9 cellular contexts compared by ENCODE assay signal in genomic region chr10:59708816-59709471, GRCh38. TPM values are rescaled to one million over a fixed set of nuclear protein-coding genes. Genes with fewer than 3 reads are reported as not detected.
A peak's percentile ranks its signal among the peaks of the same experiment; 100 is the strongest.
DNase-seq lines count a peak whose midpoint lies in the region; ATAC-seq and TF ChIP-seq lines count a peak whose summit lies in the region.
"Had no signal": no experiment of that assay in that cellular context is flagged by ENCODE, and none has a peak within 500 bp of the region (broad histone marks: within the 10 kb centered on the region; RNA-seq: fewer than 3 reads in every experiment).

No MANE protein-coding gene starts in this region.

- ATAC-seq in GM21576 (IDR thresholded peaks at IDR 0.05; ENCODE audit: unreplicated experiment) (peak; percentile 31), memory B cell (ENCODE audit: low read depth) (peak; percentile 26)

- H2AFZ ChIP-seq in OCI-LY1 (ENCODE audit: low read length), result no peak overlapping the region

- intact Hi-C loops in Caco-2 (cut with micrococcal nuclease; ENCODE audit: unreplicated experiment) (loop anchor here (2.0 to 5.0 kb wide), 2 partner anchors 82 to 100 kb away; no protein-coding TSS in a partner anchor), vagina (cut with DNase I) (no loop called here)
- intact Hi-C loops in dendritic cell treated with granulocyte-macrophage colony-stimulating factor and Interleukin-4, amounts not matched to agents 40 ng/mL and 50 ng/mL, for 4 days (cut with micrococcal nuclease), result no loop called here

- POLR2A ChIA-PET in Caco-2 (lab: Charles Lee), result interaction anchor here (0.6 kb wide), 1 partner anchor 16 kb away, joined by 3 read pairs; no protein-coding TSS in a partner anchor

- 0 out of 2 replicates have a peak overlapping the region, but pooled peaks have one; percentile 0 for H3K4me2 ChIP-seq in OCI-LY1 (ENCODE audit: low read length)

- no peaks in the 10 kb centered on the region for H3K9me3 Mint-ChIP-seq in Caco-2 (ENCODE audit: unreplicated experiment)
- no peaks in the 10 kb centered on the region for H3K9me3 Mint-ChIP-seq in dendritic cell treated with granulocyte-macrophage colony-stimulating factor and Interleukin-4, amounts not matched to agents 40 ng/mL and 50 ng/mL, for 4 days
- H3K9me3 Mint-ChIP-seq in memory B cell, result no peaks in the 10 kb centered on the region

- H3K79me2 ChIP-seq in OCI-LY1 (ENCODE audit: insufficient read depth, low read length), result no peaks in the 10 kb centered on the region

- peak overlapping the region; percentile 79 for H3K4me3 Mint-ChIP-seq in Caco-2 (ENCODE audit: unreplicated experiment)
- H3K4me3 Mint-ChIP-seq in dendritic cell treated with granulocyte-macrophage colony-stimulating factor and Interleukin-4, amounts not matched to agents 40 ng/mL and 50 ng/mL, for 4 days, result peak overlapping the region; percentile 70
- H3K4me3 Mint-ChIP-seq in memory B cell, result peak overlapping the region; percentile 57

- no peak overlapping the region for H3K27ac ChIP-seq in OCI-LY1 (ENCODE audit: low read depth, low read length, poor library complexity, severe bottlenecking)
- H3K27ac ChIP-seq in vagina, result peak overlapping the region; percentile 88

- H3K27ac Mint-ChIP-seq in Caco-2 (ENCODE audit: unreplicated experiment) (no peak overlapping the region), memory B cell (no peak overlapping the region)
- H3K27ac Mint-ChIP-seq in dendritic cell treated with granulocyte-macrophage colony-stimulating factor and Interleukin-4, amounts not matched to agents 40 ng/mL and 50 ng/mL, for 4 days, result no peak overlapping the region

- H3K27me3 ChIP-seq in Caco-2 (replicated peaks; ENCODE audit: control insufficient read depth, insufficient read depth, low read length), result peaks cover 5% of the 10 kb centered on the region
- no peaks in the 10 kb centered on the region for H3K27me3 ChIP-seq in OCI-LY1 (ENCODE audit: insufficient read depth, low read length)
- no peaks in the 10 kb centered on the region for H3K27me3 ChIP-seq in vagina

- no peak overlapping the region for H3K9ac ChIP-seq in OCI-LY1 (ENCODE audit: low read length)

- peak overlapping the region; percentile 58 for H3K4me3 ChIP-seq in Caco-2 (ENCODE audit: low read depth, low read length)
- H3K4me3 ChIP-seq in OCI-LY1 (ENCODE audit: low read depth, low read length, poor library complexity, severe bottlenecking), result no peak overlapping the region
- H3K4me3 ChIP-seq in vagina, result peak overlapping the region; percentile 59 to 68

- H3K27me3 Mint-ChIP-seq in Caco-2 (ENCODE audit: insufficient read depth, unreplicated experiment), result peaks cover 36% of the 10 kb centered on the region
- peaks cover 48% of the 10 kb centered on the region for H3K27me3 Mint-ChIP-seq in dendritic cell treated with granulocyte-macrophage colony-stimulating factor and Interleukin-4, amounts not matched to agents 40 ng/mL and 50 ng/mL, for 4 days
- H3K27me3 Mint-ChIP-seq in memory B cell, result peaks cover 18% of the 10 kb centered on the region

- H3K36me3 Mint-ChIP-seq in Caco-2 (ENCODE audit: insufficient read depth, unreplicated experiment) (no peaks in the 10 kb centered on the region), memory B cell (peaks cover 2% of the 10 kb centered on the region)
- H3K36me3 Mint-ChIP-seq in dendritic cell treated with granulocyte-macrophage colony-stimulating factor and Interleukin-4, amounts not matched to agents 40 ng/mL and 50 ng/mL, for 4 days (ENCODE audit: low read depth), result no peaks in the 10 kb centered on the region

- TF ChIP-seq CTCF in Caco-2 (IDR thresholded peaks at IDR 0.05; ENCODE audit: insufficient read depth in 1 of 2, low read depth in 1 of 2, low read length in 1 of 2, severe bottlenecking in 1 of 2, unreplicated experiment in 1 of 2), result no peak
- TF ChIP-seq CTCF in OCI-LY1 (IDR thresholded peaks at IDR 0.05; ENCODE audit: low read length), result no peak
- no peak for TF ChIP-seq CTCF in vagina (IDR thresholded peaks at IDR 0.05)

- BruUV-seq in Caco-2 (replicated peaks; lab: Mats Ljungman, UMichigan), result no TSS peak

- no peak for TF ChIP-seq POLR2A in vagina (IDR thresholded peaks at IDR 0.05)

- no peaks in the 10 kb centered on the region for H3K36me3 ChIP-seq in Caco-2 (ENCODE audit: control insufficient read depth, insufficient read depth, low read length)
- no peaks in the 10 kb centered on the region for H3K36me3 ChIP-seq in OCI-LY1 (ENCODE audit: insufficient read depth, low read length)
- H3K36me3 ChIP-seq in vagina, result no peaks in the 10 kb centered on the region

- H3K4me1 Mint-ChIP-seq in Caco-2 (ENCODE audit: low read depth, unreplicated experiment) (no peaks in the 10 kb centered on the region), memory B cell (peaks cover 2% of the 10 kb centered on the region)
- H3K4me1 Mint-ChIP-seq in dendritic cell treated with granulocyte-macrophage colony-stimulating factor and Interleukin-4, amounts not matched to agents 40 ng/mL and 50 ng/mL, for 4 days (ENCODE audit: low read depth), result peaks cover 15% of the 10 kb centered on the region

- CTCF ChIA-PET in Caco-2 (lab: Charles Lee), result interaction anchor here (0.7 to 1.2 kb wide), 4 partner anchors 80 to 198 kb away, joined by 3 to 5 read pairs (median 4); partner anchors contain the start of gene CCDC6

- H3K4me1 ChIP-seq in Caco-2 (no peaks in the 10 kb centered on the region), OCI-LY1 (ENCODE audit: insufficient read depth, low read length, severe bottlenecking) (no peaks in the 10 kb centered on the region), vagina (peaks cover 28% of the 10 kb centered on the region)

- H3F3A ChIP-seq in OCI-LY1 (ENCODE audit: insufficient read depth, low read length), result no peaks in the 10 kb centered on the region

- H3K9me2 ChIP-seq in OCI-LY1 (ENCODE audit: low read depth, low read length), result no peaks in the 10 kb centered on the region

- DNase-seq in Caco-2 (peak in 1 of 2 experiments; percentile 49), memory B cell (ENCODE audit: low spot score in 2 of 2) (peak in 1 of 2 donors; percentile 12), vagina (ENCODE audit: extremely low spot score in 2 of 2) (no peak), GDM1 (lab: John Stamatoyannopoulos, UW) (no peak), DMS153 treated with DMSO at 0.1 percent for 48 hours (lab: John Stamatoyannopoulos, UW; ENCODE audit: unreplicated experiment) (no peak)

- H4K20me1 ChIP-seq in OCI-LY1 (ENCODE audit: insufficient read depth, low read length), result no peaks in the 10 kb centered on the region

- H3K9me3 ChIP-seq in Caco-2 (no peaks in the 10 kb centered on the region), OCI-LY1 (ENCODE audit: low read length) (no peaks in the 10 kb centered on the region), vagina (no peaks in the 10 kb centered on the region)

RNA-seq across cellular contexts. Expression of gene SLC16A9, which starts 0.7 kb away (rescaled TPM):
- total RNA-seq in Caco-2 (2022) (0.26 and 0.45 TPM in 2 replicates), vagina (3.7 TPM)

RNA-seq across cellular contexts. Expression of gene MRLN, which starts 44.3 kb away (rescaled TPM):
- total RNA-seq in Caco-2 (2022) (0.88 and 0.98 TPM in 2 replicates), vagina (not detected)
- total RNA-seq: M059J had no signal
